ENCODE assay signal across 7 cellular contexts in genomic region chr6:73515204-73516101, GRCh38. TPM values are rescaled to one million over a fixed set of nuclear protein-coding genes. Genes with fewer than 3 reads are reported as not detected.
DNase-seq lines count a peak whose midpoint lies in the region; ATAC-seq, FAIRE-seq and TF ChIP-seq lines count a peak whose summit lies in the region.

No MANE protein-coding gene starts in this region.

- ATAC-seq in GM21367 (IDR thresholded peaks at IDR 0.05; ENCODE audit: unreplicated experiment) (peak; percentile 43), RWPE2 (ENCODE audit: low read depth) (peak; percentile 8)

- H3K9me2 ChIP-seq in hepatocyte (replicated peaks; ENCODE audit: insufficient read depth) = no peaks in the 10 kb centered on the region

- peaks cover 9% of the 10 kb centered on the region for H3K4me1 Mint-ChIP-seq in astrocyte (ENCODE audit: low read depth, unreplicated experiment)

- H3K9ac ChIP-seq in astrocyte (ENCODE audit: low read length) = peak overlapping the region; percentile 84
- peak overlapping the region; percentile 79 for H3K9ac ChIP-seq in skeletal muscle satellite cell (ENCODE audit: low read depth, low read length)

- H3K4me1 ChIP-seq in RWPE2 (ENCODE audit: insufficient read depth, poor library complexity, severe bottlenecking) = no peaks in the 10 kb centered on the region
- peaks cover 6% of the 10 kb centered on the region for H3K4me1 ChIP-seq in astrocyte (ENCODE audit: insufficient read depth, low read length)
- H3K4me1 ChIP-seq in hepatocyte (ENCODE audit: insufficient read depth) = peaks cover 13% of the 10 kb centered on the region
- peaks cover 10% of the 10 kb centered on the region for H3K4me1 ChIP-seq in skeletal muscle satellite cell (ENCODE audit: control insufficient read depth, insufficient read depth, low read length)

- H4K20me1 ChIP-seq in astrocyte (ENCODE audit: insufficient read depth, low read length) (peaks cover 75% of the 10 kb centered on the region), hepatocyte (ENCODE audit: insufficient read depth, poor library complexity, severe bottlenecking) (peaks cover 49% of the 10 kb centered on the region)

- no peaks in the 10 kb centered on the region for H3K27me3 Mint-ChIP-seq in astrocyte (ENCODE audit: low read depth, unreplicated experiment)

- H3K4me3 ChIP-seq in RWPE2 (ENCODE audit: severe bottlenecking) = no peak overlapping the region
- H3K4me3 ChIP-seq in astrocyte (ENCODE audit: insufficient read depth, low read depth, low read length) = peak overlapping the region; percentile 65
- no peak overlapping the region for H3K4me3 ChIP-seq in hepatocyte
- no peak overlapping the region for H3K4me3 ChIP-seq in skeletal muscle satellite cell (ENCODE audit: low read length)

- peak; percentile 74 for TF ChIP-seq CTCF in RWPE2 (IDR thresholded peaks at IDR 0.05; ENCODE audit: poor library complexity, severe bottlenecking)
- TF ChIP-seq CTCF in astrocyte (IDR thresholded peaks at IDR 0.05; ENCODE audit: insufficient read depth, low read depth, low read length) = peak; percentile 64
- peak; percentile 66 for TF ChIP-seq CTCF in hepatocyte (IDR thresholded peaks at IDR 0.05; ENCODE audit: poor library complexity)

- WGBS in hepatocyte (ENCODE audit: low lambda C conversion rate, missing lambda C conversion rate) = 62% methylated on average over 4 of the region's 4 CpGs

- H3K4me3 Mint-ChIP-seq in astrocyte (ENCODE audit: unreplicated experiment) = peak overlapping the region; percentile 94

- peaks cover 47% of the 10 kb centered on the region for H3K36me3 Mint-ChIP-seq in astrocyte (ENCODE audit: low read depth, unreplicated experiment)

- peak; percentile 98 for FAIRE-seq in G401.6 (lab: Jason Lieb, UNC)
- FAIRE-seq in astrocyte (lab: Jason Lieb, UNC) = peak; percentile 49

- H3K27me3 ChIP-seq in RWPE2 (ENCODE audit: insufficient read depth, poor library complexity, severe bottlenecking) (no peaks in the 10 kb centered on the region), astrocyte (ENCODE audit: insufficient read depth, low read length) (no peaks in the 10 kb centered on the region), hepatocyte (no peaks in the 10 kb centered on the region), skeletal muscle satellite cell (ENCODE audit: control insufficient read depth, insufficient read depth, low read length) (no peaks in the 10 kb centered on the region)

- H3K79me2 ChIP-seq in astrocyte (ENCODE audit: insufficient read depth, low read length) (peaks cover 40% of the 10 kb centered on the region), hepatocyte (peaks cover 21% of the 10 kb centered on the region)

- H3K4me2 ChIP-seq in astrocyte (ENCODE audit: low read length) = peak overlapping the region; percentile 89
- H3K4me2 ChIP-seq in hepatocyte = peak overlapping the region; percentile 70
- H3K4me2 ChIP-seq in skeletal muscle satellite cell (ENCODE audit: low read length) = peak overlapping the region; percentile 81

- H3K9me3 Mint-ChIP-seq in astrocyte (ENCODE audit: unreplicated experiment) = no peaks in the 10 kb centered on the region

- H3K36me3 ChIP-seq in RWPE2 (ENCODE audit: low read depth) (peaks cover 57% of the 10 kb centered on the region), astrocyte (ENCODE audit: insufficient read depth, low read length) (peaks cover 42% of the 10 kb centered on the region), hepatocyte (replicated peaks; ENCODE audit: insufficient read depth, low read depth) (no peaks in the 10 kb centered on the region), skeletal muscle satellite cell (ENCODE audit: insufficient read depth, low read length) (peaks cover 56% of the 10 kb centered on the region)

- H3K27ac ChIP-seq in RWPE2 (ENCODE audit: poor library complexity, severe bottlenecking) (peak overlapping the region; percentile 97), astrocyte (ENCODE audit: low read depth, low read length) (peak overlapping the region; percentile 14), hepatocyte (peak overlapping the region; percentile 72)

- H3K27ac Mint-ChIP-seq in astrocyte (ENCODE audit: unreplicated experiment) = peak overlapping the region; percentile 96

- no peak overlapping the region for H2AFZ ChIP-seq in astrocyte (ENCODE audit: low read depth, low read length)
- no peak overlapping the region for H2AFZ ChIP-seq in hepatocyte

- DNase-seq in HT-29 (ENCODE audit: low spot score) = peak; percentile 81
- no peak for DNase-seq in RWPE2 (ENCODE audit: low spot score)
- peak; percentile 73 for DNase-seq in astrocyte (ENCODE audit: low read depth)
- peak; percentile 83 for DNase-seq in hepatocyte (ENCODE audit: low spot score)

- no peaks in the 10 kb centered on the region for H3K9me3 ChIP-seq in RWPE2 (ENCODE audit: severe bottlenecking)
- H3K9me3 ChIP-seq in astrocyte (ENCODE audit: insufficient read depth, low read depth, low read length) = no peaks in the 10 kb centered on the region
- H3K9me3 ChIP-seq in hepatocyte (ENCODE audit: low read depth) = no peaks in the 10 kb centered on the region
- H3K9me3 ChIP-seq in skeletal muscle satellite cell (replicated peaks; ENCODE audit: low read length) = no peaks in the 10 kb centered on the region

RNA-seq across cellular contexts. Expression of gene EEF1A1, which starts 5.4 kb away (rescaled TPM):
- total RNA-seq in HT-29 (2014; rRNA removed; shearing (Covaris generic)) = 7,514 and 7,960 TPM in 2 replicates
- total RNA-seq in astrocyte = 7,239 and 8,216 TPM in 2 replicates
- 11,226 and 12,699 TPM in 2 replicates for total RNA-seq in hepatocyte
- 2,468 and 2,627 TPM in 2 replicates for polyA plus RNA-seq in hepatocyte
- 14,246 and 14,975 TPM in 2 replicates for total RNA-seq in skeletal muscle satellite cell (2012; rRNA removed)

RNA-seq across cellular contexts. Expression of gene MTO1, which starts 53.9 kb away (rescaled TPM):
- total RNA-seq in HT-29 (2014; rRNA removed; shearing (Covaris generic)) = 17.0 and 18.7 TPM in 2 replicates
- total RNA-seq in astrocyte (15.5 and 17.6 TPM in 2 replicates), hepatocyte (27.4 and 28.2 TPM in 2 replicates)
- polyA plus RNA-seq in hepatocyte = 13.1 and 19.2 TPM in 2 replicates
- total RNA-seq in skeletal muscle satellite cell (2012; rRNA removed) = 33.7 and 35.4 TPM in 2 replicates

Comparison
In these comparisons a context has a peak if more than half of its experiments do, and no peak if none do; other contexts are left out.
1. H3K27ac ChIP-seq: peak in every context shown above with its lines; median percentile 97 in RWPE2; 72 in hepatocyte; 14 in astrocyte.